Comparison of ENCODE assay signal across 9 cellular contexts in the genomic region with DNA sequence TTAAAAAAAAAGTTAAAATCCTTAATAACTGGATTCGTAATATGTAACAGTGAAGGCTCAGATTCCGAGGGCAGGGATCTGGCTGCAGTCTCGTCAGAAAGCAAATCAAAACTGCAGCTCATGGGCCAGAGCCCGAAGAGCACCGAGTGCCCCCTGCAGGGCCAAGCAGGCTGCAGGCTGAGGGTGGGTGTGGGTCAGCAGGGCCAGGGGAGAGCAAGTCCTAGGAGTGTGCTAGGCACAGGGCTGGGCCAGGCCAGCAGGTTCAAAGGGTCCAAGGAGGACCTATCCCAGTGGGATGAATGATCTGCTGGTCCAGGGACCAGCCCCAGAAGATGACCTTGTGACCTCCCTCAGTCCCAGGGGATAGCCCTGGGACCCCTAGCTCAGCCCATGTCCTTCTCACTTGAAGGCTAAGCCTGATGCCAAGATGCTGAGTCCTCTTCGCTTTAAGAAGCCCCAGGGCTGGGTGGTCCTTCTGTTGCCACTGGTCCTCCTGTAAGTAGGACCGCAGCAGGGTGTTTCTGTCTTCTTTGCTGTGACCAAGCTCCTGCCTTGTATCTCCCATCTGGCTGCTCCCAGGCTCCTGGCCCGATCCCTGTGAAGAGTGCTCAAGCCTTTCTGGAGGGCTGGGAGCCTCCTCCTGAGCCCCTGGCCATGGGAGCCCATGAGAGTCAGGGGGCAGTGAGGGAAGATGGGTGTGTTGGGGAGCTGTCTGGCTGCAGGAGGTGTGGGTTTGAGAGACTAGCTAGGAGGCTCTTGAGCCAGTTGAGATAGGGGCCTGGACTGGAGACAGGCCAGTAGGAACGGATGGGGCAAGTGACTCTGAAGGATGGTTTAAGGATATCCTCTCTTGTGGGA.
DNase-seq lines count a peak whose midpoint lies in the region; ATAC-seq and TF ChIP-seq lines count a peak whose summit lies in the region.
"Had no signal": no experiment of that assay in that cellular context is flagged by ENCODE, and none has a peak within 500 bp of the region (broad histone marks: within the 10 kb centered on the region; RNA-seq: fewer than 3 reads in every experiment).

No MANE protein-coding gene starts in this region.

- H4K5ac ChIP-seq in H9 (ENCODE audit: insufficient read length, low read depth, low read length), result no peak overlapping the region

- no peak overlapping the region for H3K56ac ChIP-seq in H9 (ENCODE audit: insufficient read length, low read depth, low read length)

- H3K23ac ChIP-seq in H9 (ENCODE audit: insufficient read length, low read depth, low read length), result no peak overlapping the region

- no peak overlapping the region for H2AFZ ChIP-seq in H9 (ENCODE audit: low read length)

- no CpG with 5 or more reads among the region's 9 CpGs for WGBS in H9 (ENCODE audit: extremely low coverage, insufficient read length, low lambda C conversion rate)
- WGBS in spleen, 5 donors, result 56 to 81% (median 79%) methylated on average over 7 to 9 of the region's 9 CpGs

- no peak for TF ChIP-seq POLR2A in spleen (IDR thresholded peaks at IDR 0.05)

- H4K8ac ChIP-seq in H9 (replicated peaks; ENCODE audit: insufficient read length, low read depth, low read length), result no peak overlapping the region

- no peak overlapping the region for H2BK15ac ChIP-seq in H9 (ENCODE audit: low read depth, low read length)

- H3K27me3 Mint-ChIP-seq in H9 (ENCODE audit: low read depth) (peaks cover 10% of the 10 kb centered on the region), chondrocyte (ENCODE audit: low read depth) (no peaks in the 10 kb centered on the region)

- H2BK20ac ChIP-seq in H9 (ENCODE audit: low read depth, low read length, poor library complexity, severe bottlenecking), result no peak overlapping the region

- no peak overlapping the region for H3T11ph ChIP-seq in H9 (ENCODE audit: low read length)

- peaks cover 0 to 100% (median 11%) of the 10 kb centered on the region in 6 donors for H3K36me3 ChIP-seq in spleen

- peaks cover 27 to 29% of the 10 kb centered on the region in 2 experiments for H3K4me1 Mint-ChIP-seq in H9
- no peaks in the 10 kb centered on the region for H3K4me1 Mint-ChIP-seq in chondrocyte (ENCODE audit: low read depth)

- peaks cover 8% of the 10 kb centered on the region; the same call in 1 of the 2 replicates for H3K4me1 ChIP-seq in H9 (ENCODE audit: insufficient read depth, low read length)
- H3K4me1 ChIP-seq in spleen, result peaks cover 2 to 47% (median 26%) of the 10 kb centered on the region in 6 donors

- H3K36me3 Mint-ChIP-seq in H9 (ENCODE audit: insufficient read depth in 1 of 3, low read depth in 3 of 3) (peaks cover 0 to 2% (median 0%) of the 10 kb centered on the region in 3 experiments; a peak in 1 of 7 replicates), chondrocyte (ENCODE audit: low read depth) (peaks cover 22% of the 10 kb centered on the region)

- no peaks in the 10 kb centered on the region for H3K27me3 ChIP-seq in H9 (ENCODE audit: insufficient read depth, low read length)
- peaks cover 0 to 10% (median 0%) of the 10 kb centered on the region in 7 donors for H3K27me3 ChIP-seq in spleen (replicated peaks in 1 of 7)

- no peak overlapping the region for H3K9ac ChIP-seq in H9 (ENCODE audit: extremely low read depth, insufficient read length, low read length)

- no peaks in the 10 kb centered on the region; a peak in 1 of 5 replicates for H3K9me3 Mint-ChIP-seq in H9
- no peaks in the 10 kb centered on the region for H3K9me3 Mint-ChIP-seq in chondrocyte (ENCODE audit: low read depth)

- H4K91ac ChIP-seq in H9 (ENCODE audit: insufficient read length, low read depth, low read length), result no peak overlapping the region

- H3K18ac ChIP-seq in H9 (ENCODE audit: insufficient read length, low read depth, low read length), result no peak overlapping the region

- H3K4ac ChIP-seq in H9 (ENCODE audit: low read depth, low read length), result no peak overlapping the region

- ATAC-seq in GM21529 (IDR thresholded peaks at IDR 0.05; ENCODE audit: unreplicated experiment) (no peak), HG03439 (IDR thresholded peaks at IDR 0.05; ENCODE audit: unreplicated experiment) (no peak)

- no peak for TF ChIP-seq CTCF in H9 (conservative IDR thresholded peaks at IDR 0.05)
- no peak for TF ChIP-seq CTCF in chondrocyte (IDR thresholded peaks at IDR 0.05)
- no peak for TF ChIP-seq CTCF in spleen (IDR thresholded peaks at IDR 0.05 in 8 of 11, conservative IDR thresholded peaks at IDR 0.05 in 3 of 11)

- no peak overlapping the region; a peak in 2 of 7 replicates for H3K27ac Mint-ChIP-seq in H9
- H3K27ac Mint-ChIP-seq in chondrocyte (ENCODE audit: unreplicated experiment), result peak overlapping the region; percentile 6

- H2AK5ac ChIP-seq in H9 (ENCODE audit: insufficient read length, low read length), result no peak overlapping the region

- no peaks in the 10 kb centered on the region for H3K79me2 ChIP-seq in H9 (ENCODE audit: insufficient read depth, low read length)

- no peak overlapping the region for H3K4me2 ChIP-seq in H9 (ENCODE audit: insufficient read depth, insufficient read length, low read length)

- H3K14ac ChIP-seq in H9 (ENCODE audit: insufficient read depth, low read length), result peak overlapping the region; percentile 28; the same call in 1 of the 2 replicates

- intact Hi-C loops in spleen (cut with DNase I; ENCODE audit: low total_unique reads), result no loop called here

- no peaks in the 10 kb centered on the region for H3K79me1 ChIP-seq in H9 (ENCODE audit: insufficient read depth, low read depth, low read length, poor library complexity, severe bottlenecking)

- H3K9me3 ChIP-seq in H9 (ENCODE audit: control insufficient read depth, low read depth, low read length), result no peaks in the 10 kb centered on the region
- H3K9me3 ChIP-seq in spleen, result no peaks in the 10 kb centered on the region

- H2BK120ac ChIP-seq in H9 (ENCODE audit: low read depth, low read length, poor library complexity, severe bottlenecking), result no peak overlapping the region

- H4K20me1 ChIP-seq in H9 (ENCODE audit: control insufficient read depth, insufficient read depth, insufficient read length), result no peaks in the 10 kb centered on the region

- H3K4me3 ChIP-seq in spleen, result no peak overlapping the region

- H2BK5ac ChIP-seq in H9 (ENCODE audit: insufficient read length, low read length), result no peak overlapping the region

- DNase-seq in H9 (peak; percentile 27), chondrocyte (ENCODE audit: low spot score) (peak; percentile 79), islet precursor cell (peak; percentile 50), spleen (peak; percentile 64)
- no peak for DNase-seq in effector CD4-positive, alpha-beta T cell
- DNase-seq: mesendoderm, NCI-H748 treated with DMSO at 0.1 percent for 48 hours had no signal

- H3K23me2 ChIP-seq in H9 (ENCODE audit: insufficient read length, low read depth, low read length, poor library complexity, severe bottlenecking), result no peaks in the 10 kb centered on the region

- H2BK12ac ChIP-seq in H9 (ENCODE audit: insufficient read length, low read depth, low read length), result no peak overlapping the region

- H3K27ac ChIP-seq in H9 (ENCODE audit: insufficient read length, low read depth, low read length) (no peak overlapping the region), spleen (peak overlapping the region in 4 of 8 donors; percentile 18 to 43 (median 36))

- H3K4me3 Mint-ChIP-seq in H9 (no peak overlapping the region), chondrocyte (ENCODE audit: unreplicated experiment) (no peak overlapping the region)
